Comparison of ENCODE assay signal across 8 cellular contexts in genomic region chr5:28344803-28345433, GRCh38.
DNase-seq lines count a peak whose midpoint lies in the region; ATAC-seq and TF ChIP-seq lines count a peak whose summit lies in the region.

No MANE protein-coding gene starts in this region.

- no peaks in the 10 kb centered on the region for H4K20me1 ChIP-seq in SU-DHL-6 (ENCODE audit: low read depth, low read length)

- no peaks in the 10 kb centered on the region for H3K79me2 ChIP-seq in SU-DHL-6 (ENCODE audit: insufficient read depth, low read length)

- H3F3A ChIP-seq in SU-DHL-6 (ENCODE audit: insufficient read depth): no peaks in the 10 kb centered on the region

- H3K9me2 ChIP-seq in SU-DHL-6 (replicated peaks; ENCODE audit: insufficient read depth, low read length): no peaks in the 10 kb centered on the region

- H3K4me3 Mint-ChIP-seq in stimulated activated naive CD8-positive, alpha-beta T cell treated with anti-CD3 and anti-CD28 coated beads, Interleukin-15, amount 100 ng/mL, for 72 hours: no peak overlapping the region
- no peak overlapping the region for H3K4me3 Mint-ChIP-seq in activated T-helper 17 cell treated with anti-CD3 and anti-CD28 coated beads, Interleukin-2, amount 50 U/mL, for 72 hours

- peak overlapping the region; percentile 40 for H3K4me2 ChIP-seq in SU-DHL-6 (ENCODE audit: low read depth, low read length, poor library complexity, severe bottlenecking)

- ATAC-seq in stimulated activated naive CD8-positive, alpha-beta T cell treated with anti-CD3 and anti-CD28 coated beads, Interleukin-15, amount 100 ng/mL, for 72 hours: no peak
- ATAC-seq in activated T-helper 17 cell treated with anti-CD3 and anti-CD28 coated beads, Interleukin-2, amount 50 U/mL, for 72 hours (replicated peaks): no peak
- ATAC-seq in HG03378 (IDR thresholded peaks at IDR 0.05; ENCODE audit: unreplicated experiment): no peak

- no peaks in the 10 kb centered on the region for H3K27me3 Mint-ChIP-seq in stimulated activated naive CD8-positive, alpha-beta T cell treated with anti-CD3 and anti-CD28 coated beads, Interleukin-15, amount 100 ng/mL, for 72 hours
- no peaks in the 10 kb centered on the region for H3K27me3 Mint-ChIP-seq in activated T-helper 17 cell treated with anti-CD3 and anti-CD28 coated beads, Interleukin-2, amount 50 U/mL, for 72 hours

- no peaks in the 10 kb centered on the region for H3K9me3 ChIP-seq in SU-DHL-6 (ENCODE audit: insufficient read depth, low read length)

- H3K36me3 ChIP-seq in SU-DHL-6 (ENCODE audit: low read length): no peaks in the 10 kb centered on the region

- TF ChIP-seq CTCF in GM10266 (IDR thresholded peaks at IDR 0.05; ENCODE audit: control insufficient read depth, insufficient read depth, low read depth, missing control alignments): peak; percentile 49
- peak; percentile 42 for TF ChIP-seq CTCF in SU-DHL-6 (IDR thresholded peaks at IDR 0.05; ENCODE audit: insufficient read depth, low read length, poor library complexity, severe bottlenecking)

- no peaks in the 10 kb centered on the region for H3K4me1 Mint-ChIP-seq in stimulated activated naive CD8-positive, alpha-beta T cell treated with anti-CD3 and anti-CD28 coated beads, Interleukin-15, amount 100 ng/mL, for 72 hours
- no peaks in the 10 kb centered on the region for H3K4me1 Mint-ChIP-seq in activated T-helper 17 cell treated with anti-CD3 and anti-CD28 coated beads, Interleukin-2, amount 50 U/mL, for 72 hours

- H2AFZ ChIP-seq in SU-DHL-6 (ENCODE audit: low read depth, low read length, severe bottlenecking): peak overlapping the region; percentile 93

- no peak overlapping the region for H3K27ac ChIP-seq in SU-DHL-6 (ENCODE audit: low read depth, low read length)

- no peaks in the 10 kb centered on the region for H3K36me3 Mint-ChIP-seq in activated T-helper 17 cell treated with anti-CD3 and anti-CD28 coated beads, Interleukin-2, amount 50 U/mL, for 72 hours (ENCODE audit: low read depth)

- DNase-seq in GM10266 (ENCODE audit: extremely low spot score) (peak; percentile 5), LHCN-M2 (ENCODE audit: low read depth) (peak; percentile 43), left kidney (ENCODE audit: low read depth, low spot score) (peak; percentile 61), UCSD-AML1 (lab: John Stamatoyannopoulos, UW; ENCODE audit: unreplicated experiment) (no peak)
- DNase-seq in stimulated activated naive CD8-positive, alpha-beta T cell treated with anti-CD3 and anti-CD28 coated beads, Interleukin-15, amount 100 ng/mL, for 72 hours: no peak

- peaks cover 11 to 14% of the 10 kb centered on the region in 2 donors for H3K9me3 Mint-ChIP-seq in stimulated activated naive CD8-positive, alpha-beta T cell treated with anti-CD3 and anti-CD28 coated beads, Interleukin-15, amount 100 ng/mL, for 72 hours
- H3K9me3 Mint-ChIP-seq in activated T-helper 17 cell treated with anti-CD3 and anti-CD28 coated beads, Interleukin-2, amount 50 U/mL, for 72 hours: peaks cover 4% of the 10 kb centered on the region

- no peak overlapping the region for H3K9ac ChIP-seq in SU-DHL-6 (ENCODE audit: low read length)

- no peaks in the 10 kb centered on the region for H3K27me3 ChIP-seq in SU-DHL-6 (ENCODE audit: low read length)

- no peak overlapping the region for H3K4me3 ChIP-seq in SU-DHL-6 (ENCODE audit: insufficient read depth, low read length, poor library complexity, severe bottlenecking)

- no peak overlapping the region for H3K27ac Mint-ChIP-seq in stimulated activated naive CD8-positive, alpha-beta T cell treated with anti-CD3 and anti-CD28 coated beads, Interleukin-15, amount 100 ng/mL, for 72 hours
- H3K27ac Mint-ChIP-seq in activated T-helper 17 cell treated with anti-CD3 and anti-CD28 coated beads, Interleukin-2, amount 50 U/mL, for 72 hours: no peak overlapping the region

Comparison
In these comparisons a context has a peak if more than half of its experiments do, and no peak if none do; other contexts are left out.
1. DNase-seq: peak in GM10266 (single experiment), LHCN-M2 (single experiment) and left kidney (single experiment); none in stimulated activated naive CD8-positive, alpha-beta T cell treated with anti-CD3 and anti-CD28 coated beads, Interleukin-15, amount 100 ng/mL, for 72 hours (0 of 2) and UCSD-AML1 (single experiment).